In the genomic region with DNA sequence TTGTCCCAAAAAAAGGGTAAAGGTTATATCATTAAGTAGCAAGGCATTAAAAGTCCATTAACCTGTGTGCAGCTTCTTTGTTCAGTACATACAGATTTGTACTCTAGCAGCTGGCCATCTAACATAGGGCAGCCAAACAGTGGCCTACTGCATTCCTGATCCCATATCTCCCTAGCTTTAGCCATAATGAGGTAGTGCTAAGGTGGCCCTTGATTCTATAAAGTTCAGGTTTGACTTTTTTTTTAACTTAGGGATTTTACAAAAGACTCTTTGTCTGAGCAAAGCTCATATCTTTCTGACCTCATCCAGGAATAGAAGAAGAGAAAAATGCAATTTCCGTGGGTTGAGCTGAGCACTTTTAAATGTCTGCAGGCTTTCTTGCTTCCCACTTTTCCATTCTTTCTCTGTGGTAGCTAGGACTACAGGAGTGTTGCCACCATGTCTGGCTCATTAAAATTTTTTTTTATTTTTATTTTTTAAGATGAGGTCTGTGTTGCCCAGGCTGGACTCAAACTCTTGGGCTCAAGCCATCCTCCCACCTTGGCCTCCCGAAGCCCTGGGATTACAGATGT, we compare ENCODE assay signal across 30 cellular contexts.
"Had no signal": no experiment of that assay in that cellular context is flagged by ENCODE, and none has a peak within 500 bp of the region (broad histone marks: within the 10 kb centered on the region; RNA-seq: fewer than 3 reads in every experiment).

No MANE protein-coding gene starts in this region.

- H3K9ac ChIP-seq: parathyroid adenoma had no signal

- ATAC-seq: left cardiac atrium; left ventricle myocardium superior; naive thymus-derived CD4-positive, alpha-beta T cell; right cardiac atrium; WTC11 had no signal

- FAIRE-seq: endometrium, frontal cortex had no signal

- H3K4me3 Mint-ChIP-seq: activated CD4-positive, alpha-beta memory T cell treated with anti-CD3 and anti-CD28 coated beads, Interleukin-2, amount 10 ng/mL, durations not matched to agents 7 days and 5 days; activated CD4-positive, alpha-beta T cell treated with anti-CD3 and anti-CD28 coated beads, Interleukin-2, amount 10 ng/mL, durations not matched to agents 7 days and 5 days; activated naive CD4-positive, alpha-beta T cell treated with anti-CD3 and anti-CD28 coated beads, Interleukin-2, amount 10 ng/mL, durations not matched to agents 7 days and 5 days; activated T-cell treated with anti-CD3 and anti-CD28 coated beads, Interleukin-2, amount 50 U/mL, for 24 hours; naive thymus-derived CD4-positive, alpha-beta T cell; neural crest cell; WTC11 had no signal

- H3K9me3 ChIP-seq: colonic mucosa, esophagus squamous epithelium, tibial nerve had no signal

- H3K27ac ChIP-seq: cardiac muscle cell, colonic mucosa, epithelial cell of prostate, esophagus squamous epithelium, parathyroid adenoma, tibial nerve had no signal

- H3K27ac Mint-ChIP-seq: activated CD4-positive, alpha-beta memory T cell treated with anti-CD3 and anti-CD28 coated beads, Interleukin-2, amount 10 ng/mL, durations not matched to agents 7 days and 5 days; activated CD4-positive, alpha-beta T cell treated with anti-CD3 and anti-CD28 coated beads, Interleukin-2, amount 10 ng/mL, durations not matched to agents 7 days and 5 days; activated naive CD4-positive, alpha-beta T cell treated with anti-CD3 and anti-CD28 coated beads, Interleukin-2, amount 10 ng/mL, durations not matched to agents 7 days and 5 days; activated T-cell treated with anti-CD3 and anti-CD28 coated beads, Interleukin-2, amount 50 U/mL, for 24 hours; naive thymus-derived CD4-positive, alpha-beta T cell; WTC11 had no signal

- H3K4me1 Mint-ChIP-seq: activated CD4-positive, alpha-beta memory T cell treated with anti-CD3 and anti-CD28 coated beads, Interleukin-2, amount 10 ng/mL, durations not matched to agents 7 days and 5 days; activated CD4-positive, alpha-beta T cell treated with anti-CD3 and anti-CD28 coated beads, Interleukin-2, amount 10 ng/mL, durations not matched to agents 7 days and 5 days; activated naive CD4-positive, alpha-beta T cell treated with anti-CD3 and anti-CD28 coated beads, Interleukin-2, amount 10 ng/mL, durations not matched to agents 7 days and 5 days; neural crest cell had no signal

- H3K4me3 ChIP-seq: cardiac muscle cell, colonic mucosa, esophagus squamous epithelium, tibial nerve had no signal

- H3K9me3 Mint-ChIP-seq: activated CD4-positive, alpha-beta memory T cell treated with anti-CD3 and anti-CD28 coated beads, Interleukin-2, amount 10 ng/mL, durations not matched to agents 7 days and 5 days; activated CD4-positive, alpha-beta T cell treated with anti-CD3 and anti-CD28 coated beads, Interleukin-2, amount 10 ng/mL, durations not matched to agents 7 days and 5 days; activated naive CD4-positive, alpha-beta T cell treated with anti-CD3 and anti-CD28 coated beads, Interleukin-2, amount 10 ng/mL, durations not matched to agents 7 days and 5 days; activated T-cell treated with anti-CD3 and anti-CD28 coated beads, Interleukin-2, amount 50 U/mL, for 24 hours; naive thymus-derived CD4-positive, alpha-beta T cell; neural crest cell; WTC11 had no signal

- H3K27me3 Mint-ChIP-seq: activated CD4-positive, alpha-beta memory T cell treated with anti-CD3 and anti-CD28 coated beads, Interleukin-2, amount 10 ng/mL, durations not matched to agents 7 days and 5 days; activated CD4-positive, alpha-beta T cell treated with anti-CD3 and anti-CD28 coated beads, Interleukin-2, amount 10 ng/mL, durations not matched to agents 7 days and 5 days; activated naive CD4-positive, alpha-beta T cell treated with anti-CD3 and anti-CD28 coated beads, Interleukin-2, amount 10 ng/mL, durations not matched to agents 7 days and 5 days; activated T-cell treated with anti-CD3 and anti-CD28 coated beads, Interleukin-2, amount 50 U/mL, for 24 hours; naive thymus-derived CD4-positive, alpha-beta T cell had no signal

- DNase-seq: activated CD4-positive, alpha-beta memory T cell treated with anti-CD3 and anti-CD28 coated beads, Interleukin-2, amount 10 ng/mL, durations not matched to agents 7 days and 5 days; activated CD4-positive, alpha-beta T cell treated with anti-CD3 and anti-CD28 coated beads for 1 hour; activated CD4-positive, alpha-beta T cell treated with anti-CD3 and anti-CD28 coated beads, Interleukin-2, amount 10 ng/mL, durations not matched to agents 7 days and 5 days; activated CD8-positive, alpha-beta memory T cell treated with anti-CD3 and anti-CD28 coated beads, Interleukin-2, amount 50 U/mL, for 48 hours; activated gamma-delta T cell; activated naive CD4-positive, alpha-beta T cell treated with anti-CD3 and anti-CD28 coated beads, Interleukin-2, amount 10 ng/mL, durations not matched to agents 7 days and 5 days; activated T-cell treated with anti-CD3 and anti-CD28 coated beads, Interleukin-2, amount 50 U/mL, for 24 hours; amygdala; cerebellar nuclear complex; colonic mucosa; effector CD8-positive, alpha-beta T cell; esophagus squamous epithelium; islet precursor cell; left cardiac atrium; left ventricle myocardium superior; naive thymus-derived CD4-positive, alpha-beta T cell; nucleus accumbens; right cardiac atrium; stimulated activated CD4-positive, alpha-beta T cell treated with anti-CD3 and anti-CD28 coated beads, Interleukin-2, amount 100 ng/mL, for 48 hours; stimulated activated naive CD4-positive, alpha-beta T cell treated with Interleukin-2 at 50 U/mL for 16 hours; SW 1271; T-helper 2 cell had no signal
